Comparison of ENCODE assay signal across 1 cellular context in the genomic region with DNA sequence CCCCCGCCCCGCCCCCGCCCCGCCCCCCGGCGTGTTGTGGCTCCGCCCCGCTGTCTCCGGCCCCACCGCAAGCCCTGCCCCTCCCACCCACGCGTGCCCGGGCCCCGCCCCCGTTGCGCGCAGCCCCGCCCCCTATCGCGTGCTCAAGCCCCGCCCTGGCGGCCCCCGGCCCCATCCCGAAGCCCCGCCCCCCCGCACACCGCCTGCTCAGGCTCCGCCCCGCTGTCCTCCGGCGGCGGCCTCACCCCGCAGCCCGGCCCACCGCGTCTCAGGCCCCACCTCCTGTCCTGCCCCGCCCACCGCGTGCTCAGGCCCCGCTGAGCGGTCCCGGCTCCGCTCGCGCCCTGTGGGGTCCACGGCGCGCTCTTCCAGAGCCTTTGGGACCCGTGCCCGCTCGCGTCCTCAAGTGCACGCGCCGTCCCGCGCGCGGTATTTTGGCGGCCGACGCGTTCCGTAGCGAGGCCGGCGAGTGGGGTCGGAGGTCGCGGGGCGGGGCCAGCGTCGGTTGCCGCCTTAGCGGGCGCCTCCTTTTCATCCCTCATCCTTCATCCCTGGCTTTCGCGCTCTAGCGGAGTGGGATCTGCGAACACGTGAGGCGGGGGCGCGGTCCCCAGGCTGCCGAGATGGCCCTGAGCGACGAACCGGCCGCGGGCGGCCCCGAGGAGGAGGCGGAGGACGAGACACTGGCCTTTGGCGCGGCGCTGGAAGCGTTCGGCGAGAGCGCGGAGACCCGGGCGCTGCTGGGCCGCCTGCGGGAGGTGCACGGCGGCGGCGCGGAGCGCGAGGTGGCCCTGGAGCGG.
TF ChIP-seq lines count a peak whose summit lies in the region.

A gene (plus strand): TSS at position 495 of the 800 bp plus-strand sequence. CDS start 129 bp downstream, at position 624.

TF ChIP-seq in HepG2, 621 proteins besides CTCF, POLR2A, EP300 and RAD21 (continued from another document and continues in another):
- TF ChIP-seq, protein P1, sequence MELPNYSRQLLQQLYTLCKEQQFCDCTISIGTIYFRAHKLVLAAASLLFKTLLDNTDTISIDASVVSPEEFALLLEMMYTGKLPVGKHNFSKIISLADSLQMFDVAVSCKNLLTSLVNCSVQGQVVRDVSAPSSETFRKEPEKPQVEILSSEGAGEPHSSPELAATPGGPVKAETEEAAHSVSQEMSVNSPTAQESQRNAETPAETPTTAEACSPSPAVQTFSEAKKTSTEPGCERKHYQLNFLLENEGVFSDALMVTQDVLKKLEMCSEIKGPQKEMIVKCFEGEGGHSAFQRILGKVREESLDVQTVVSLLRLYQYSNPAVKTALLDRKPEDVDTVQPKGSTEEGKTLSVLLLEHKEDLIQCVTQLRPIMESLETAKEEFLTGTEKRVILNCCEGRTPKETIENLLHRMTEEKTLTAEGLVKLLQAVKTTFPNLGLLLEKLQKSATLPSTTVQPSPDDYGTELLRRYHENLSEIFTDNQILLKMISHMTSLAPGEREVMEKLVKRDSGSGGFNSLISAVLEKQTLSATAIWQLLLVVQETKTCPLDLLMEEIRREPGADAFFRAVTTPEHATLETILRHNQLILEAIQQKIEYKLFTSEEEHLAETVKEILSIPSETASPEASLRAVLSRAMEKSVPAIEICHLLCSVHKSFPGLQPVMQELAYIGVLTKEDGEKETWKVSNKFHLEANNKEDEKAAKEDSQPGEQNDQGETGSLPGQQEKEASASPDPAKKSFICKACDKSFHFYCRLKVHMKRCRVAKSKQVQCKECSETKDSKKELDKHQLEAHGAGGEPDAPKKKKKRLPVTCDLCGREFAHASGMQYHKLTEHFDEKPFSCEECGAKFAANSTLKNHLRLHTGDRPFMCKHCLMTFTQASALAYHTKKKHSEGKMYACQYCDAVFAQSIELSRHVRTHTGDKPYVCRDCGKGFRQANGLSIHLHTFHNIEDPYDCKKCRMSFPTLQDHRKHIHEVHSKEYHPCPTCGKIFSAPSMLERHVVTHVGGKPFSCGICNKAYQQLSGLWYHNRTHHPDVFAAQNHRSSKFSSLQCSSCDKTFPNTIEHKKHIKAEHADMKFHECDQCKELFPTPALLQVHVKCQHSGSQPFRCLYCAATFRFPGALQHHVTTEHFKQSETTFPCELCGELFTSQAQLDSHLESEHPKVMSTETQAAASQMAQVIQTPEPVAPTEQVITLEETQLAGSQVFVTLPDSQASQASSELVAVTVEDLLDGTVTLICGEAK (IDR thresholded peaks at IDR 0.05), result no peak
- TF ChIP-seq, protein P1 (CRISPR knock-in tag; IDR thresholded peaks at IDR 0.05), result peak; percentile 82
- TF ChIP-seq KDM5A (IDR thresholded peaks at IDR 0.05; ENCODE audit: borderline replicate concordance, low read length) (peak; percentile 83; the same call in 1 of the 2 replicates), FOXK2 (IDR thresholded peaks at IDR 0.05) (no peak), NFKBIZ (CRISPR knock-in tag; IDR thresholded peaks at IDR 0.05) (0 out of 2 replicates have a peak, but pooled peaks have one; percentile 62), IRF2 (CRISPR knock-in tag; IDR thresholded peaks at IDR 0.05) (peak; percentile 95), PHF20 (CRISPR knock-in tag; IDR thresholded peaks at IDR 0.05) (peak; percentile 85), PPARG (CRISPR knock-in tag; conservative IDR thresholded peaks at IDR 0.05) (peak; percentile 86), SNAI1 (CRISPR knock-in tag; IDR thresholded peaks at IDR 0.05; ENCODE audit: borderline replicate concordance) (no peak), NRL (CRISPR knock-in tag; IDR thresholded peaks at IDR 0.05; ENCODE audit: borderline replicate concordance) (no peak; the same call in 1 of the 2 replicates), ZNF549 (CRISPR knock-in tag; IDR thresholded peaks at IDR 0.05) (no peak), PAWR (CRISPR knock-in tag; IDR thresholded peaks at IDR 0.05; ENCODE audit: borderline replicate concordance) (no peak), KLF15 (CRISPR knock-in tag; IDR thresholded peaks at IDR 0.05; ENCODE audit: borderline replicate concordance) (0 out of 2 replicates have a peak, but pooled peaks have one; percentile 34), MXI1 (IDR thresholded peaks at IDR 0.05; ENCODE audit: borderline replicate concordance, low read depth, low read length) (peak; percentile 81; the same call in 2 of the 3 replicates), REL (CRISPR knock-in tag; conservative IDR thresholded peaks at IDR 0.05) (peak; percentile 92; the same call in 1 of the 2 replicates), JUN (CRISPR knock-in tag; IDR thresholded peaks at IDR 0.05) (peak; percentile 79; the same call in 1 of the 2 replicates), ATF7 (IDR thresholded peaks at IDR 0.05) (no peak), ATF7 (CRISPR knock-in tag; IDR thresholded peaks at IDR 0.05) (peak; percentile 90), ZNF431 (CRISPR knock-in tag; IDR thresholded peaks at IDR 0.05; ENCODE audit: borderline replicate concordance, low read depth) (peak; percentile 77), MAZ (IDR thresholded peaks at IDR 0.05; ENCODE audit: borderline replicate concordance, low read depth, low read length) (peak; percentile 53; the same call in 1 of the 2 replicates), MAZ (CRISPR knock-in tag; IDR thresholded peaks at IDR 0.05; ENCODE audit: low read depth) (peak; percentile 91), ZNF883 (CRISPR knock-in tag; IDR thresholded peaks at IDR 0.05; ENCODE audit: not compliant biosample characterization) (peak; percentile 99), RELA (CRISPR knock-in tag; IDR thresholded peaks at IDR 0.05) (peak; percentile 24; the same call in 1 of the 2 replicates)
- TF ChIP-seq, protein P2, sequence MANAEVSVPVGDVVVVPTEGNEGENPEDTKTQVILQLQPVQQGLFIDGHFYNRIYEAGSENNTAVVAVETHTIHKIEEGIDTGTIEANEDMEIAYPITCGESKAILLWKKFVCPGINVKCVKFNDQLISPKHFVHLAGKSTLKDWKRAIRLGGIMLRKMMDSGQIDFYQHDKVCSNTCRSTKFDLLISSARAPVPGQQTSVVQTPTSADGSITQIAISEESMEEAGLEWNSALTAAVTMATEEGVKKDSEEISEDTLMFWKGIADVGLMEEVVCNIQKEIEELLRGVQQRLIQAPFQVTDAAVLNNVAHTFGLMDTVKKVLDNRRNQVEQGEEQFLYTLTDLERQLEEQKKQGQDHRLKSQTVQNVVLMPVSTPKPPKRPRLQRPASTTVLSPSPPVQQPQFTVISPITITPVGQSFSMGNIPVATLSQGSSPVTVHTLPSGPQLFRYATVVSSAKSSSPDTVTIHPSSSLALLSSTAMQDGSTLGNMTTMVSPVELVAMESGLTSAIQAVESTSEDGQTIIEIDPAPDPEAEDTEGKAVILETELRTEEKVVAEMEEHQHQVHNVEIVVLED (CRISPR knock-in tag; IDR thresholded peaks at IDR 0.05; ENCODE audit: borderline replicate concordance), result peak; percentile 93
- TF ChIP-seq, protein P3, sequence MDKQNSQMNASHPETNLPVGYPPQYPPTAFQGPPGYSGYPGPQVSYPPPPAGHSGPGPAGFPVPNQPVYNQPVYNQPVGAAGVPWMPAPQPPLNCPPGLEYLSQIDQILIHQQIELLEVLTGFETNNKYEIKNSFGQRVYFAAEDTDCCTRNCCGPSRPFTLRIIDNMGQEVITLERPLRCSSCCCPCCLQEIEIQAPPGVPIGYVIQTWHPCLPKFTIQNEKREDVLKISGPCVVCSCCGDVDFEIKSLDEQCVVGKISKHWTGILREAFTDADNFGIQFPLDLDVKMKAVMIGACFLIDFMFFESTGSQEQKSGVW (CRISPR knock-in tag; IDR thresholded peaks at IDR 0.05; ENCODE audit: borderline replicate concordance), result no peak
- TF ChIP-seq, protein P4, sequence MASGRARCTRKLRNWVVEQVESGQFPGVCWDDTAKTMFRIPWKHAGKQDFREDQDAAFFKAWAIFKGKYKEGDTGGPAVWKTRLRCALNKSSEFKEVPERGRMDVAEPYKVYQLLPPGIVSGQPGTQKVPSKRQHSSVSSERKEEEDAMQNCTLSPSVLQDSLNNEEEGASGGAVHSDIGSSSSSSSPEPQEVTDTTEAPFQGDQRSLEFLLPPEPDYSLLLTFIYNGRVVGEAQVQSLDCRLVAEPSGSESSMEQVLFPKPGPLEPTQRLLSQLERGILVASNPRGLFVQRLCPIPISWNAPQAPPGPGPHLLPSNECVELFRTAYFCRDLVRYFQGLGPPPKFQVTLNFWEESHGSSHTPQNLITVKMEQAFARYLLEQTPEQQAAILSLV (CRISPR knock-in tag; IDR thresholded peaks at IDR 0.05; ENCODE audit: borderline replicate concordance), result peak; percentile 89
- TF ChIP-seq, protein P5, sequence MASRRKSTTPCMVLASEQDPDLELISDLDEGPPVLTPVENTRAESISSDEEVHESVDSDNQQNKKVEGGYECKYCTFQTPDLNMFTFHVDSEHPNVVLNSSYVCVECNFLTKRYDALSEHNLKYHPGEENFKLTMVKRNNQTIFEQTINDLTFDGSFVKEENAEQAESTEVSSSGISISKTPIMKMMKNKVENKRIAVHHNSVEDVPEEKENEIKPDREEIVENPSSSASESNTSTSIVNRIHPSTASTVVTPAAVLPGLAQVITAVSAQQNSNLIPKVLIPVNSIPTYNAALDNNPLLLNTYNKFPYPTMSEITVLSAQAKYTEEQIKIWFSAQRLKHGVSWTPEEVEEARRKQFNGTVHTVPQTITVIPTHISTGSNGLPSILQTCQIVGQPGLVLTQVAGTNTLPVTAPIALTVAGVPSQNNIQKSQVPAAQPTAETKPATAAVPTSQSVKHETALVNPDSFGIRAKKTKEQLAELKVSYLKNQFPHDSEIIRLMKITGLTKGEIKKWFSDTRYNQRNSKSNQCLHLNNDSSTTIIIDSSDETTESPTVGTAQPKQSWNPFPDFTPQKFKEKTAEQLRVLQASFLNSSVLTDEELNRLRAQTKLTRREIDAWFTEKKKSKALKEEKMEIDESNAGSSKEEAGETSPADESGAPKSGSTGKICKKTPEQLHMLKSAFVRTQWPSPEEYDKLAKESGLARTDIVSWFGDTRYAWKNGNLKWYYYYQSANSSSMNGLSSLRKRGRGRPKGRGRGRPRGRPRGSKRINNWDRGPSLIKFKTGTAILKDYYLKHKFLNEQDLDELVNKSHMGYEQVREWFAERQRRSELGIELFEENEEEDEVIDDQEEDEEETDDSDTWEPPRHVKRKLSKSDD (CRISPR knock-in tag; IDR thresholded peaks at IDR 0.05; ENCODE audit: low read depth), result no peak
- TF ChIP-seq, protein P6, sequence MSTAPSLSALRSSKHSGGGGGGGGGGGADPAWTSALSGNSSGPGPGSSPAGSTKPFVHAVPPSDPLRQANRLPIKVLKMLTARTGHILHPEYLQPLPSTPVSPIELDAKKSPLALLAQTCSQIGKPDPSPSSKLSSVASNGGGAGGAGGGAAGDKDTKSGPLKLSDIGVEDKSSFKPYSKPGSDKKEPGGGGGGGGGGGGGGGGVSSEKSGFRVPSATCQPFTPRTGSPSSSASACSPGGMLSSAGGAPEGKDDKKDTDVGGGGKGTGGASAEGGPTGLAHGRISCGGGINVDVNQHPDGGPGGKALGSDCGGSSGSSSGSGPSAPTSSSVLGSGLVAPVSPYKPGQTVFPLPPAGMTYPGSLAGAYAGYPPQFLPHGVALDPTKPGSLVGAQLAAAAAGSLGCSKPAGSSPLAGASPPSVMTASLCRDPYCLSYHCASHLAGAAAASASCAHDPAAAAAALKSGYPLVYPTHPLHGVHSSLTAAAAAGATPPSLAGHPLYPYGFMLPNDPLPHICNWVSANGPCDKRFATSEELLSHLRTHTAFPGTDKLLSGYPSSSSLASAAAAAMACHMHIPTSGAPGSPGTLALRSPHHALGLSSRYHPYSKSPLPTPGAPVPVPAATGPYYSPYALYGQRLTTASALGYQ (CRISPR knock-in tag; IDR thresholded peaks at IDR 0.05), result peak; percentile 84
- TF ChIP-seq, protein P7, sequence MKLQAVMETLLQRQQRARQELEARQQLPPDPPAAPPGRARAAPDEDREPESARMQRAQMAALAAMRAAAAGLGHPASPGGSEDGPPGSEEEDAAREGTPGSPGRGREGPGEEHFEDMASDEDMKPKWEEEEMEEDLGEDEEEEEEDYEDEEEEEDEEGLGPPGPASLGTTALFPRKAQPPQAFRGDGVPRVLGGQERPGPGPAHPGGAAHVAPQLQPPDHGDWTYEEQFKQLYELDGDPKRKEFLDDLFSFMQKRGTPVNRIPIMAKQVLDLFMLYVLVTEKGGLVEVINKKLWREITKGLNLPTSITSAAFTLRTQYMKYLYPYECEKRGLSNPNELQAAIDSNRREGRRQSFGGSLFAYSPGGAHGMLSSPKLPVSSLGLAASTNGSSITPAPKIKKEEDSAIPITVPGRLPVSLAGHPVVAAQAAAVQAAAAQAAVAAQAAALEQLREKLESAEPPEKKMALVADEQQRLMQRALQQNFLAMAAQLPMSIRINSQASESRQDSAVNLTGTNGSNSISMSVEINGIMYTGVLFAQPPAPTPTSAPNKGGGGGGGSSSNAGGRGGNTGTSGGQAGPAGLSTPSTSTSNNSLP (IDR thresholded peaks at IDR 0.05; ENCODE audit: low read depth, low read length), result 0 out of 2 replicates have a peak, but pooled peaks have one; percentile 22
- TF ChIP-seq, protein P8, sequence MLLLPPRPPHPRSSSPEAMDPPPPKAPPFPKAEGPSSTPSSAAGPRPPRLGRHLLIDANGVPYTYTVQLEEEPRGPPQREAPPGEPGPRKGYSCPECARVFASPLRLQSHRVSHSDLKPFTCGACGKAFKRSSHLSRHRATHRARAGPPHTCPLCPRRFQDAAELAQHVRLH (CRISPR knock-in tag; IDR thresholded peaks at IDR 0.05; ENCODE audit: borderline replicate concordance, low read depth), result peak; percentile 75; the same call in 1 of the 2 replicates
